In the genomic region with DNA sequence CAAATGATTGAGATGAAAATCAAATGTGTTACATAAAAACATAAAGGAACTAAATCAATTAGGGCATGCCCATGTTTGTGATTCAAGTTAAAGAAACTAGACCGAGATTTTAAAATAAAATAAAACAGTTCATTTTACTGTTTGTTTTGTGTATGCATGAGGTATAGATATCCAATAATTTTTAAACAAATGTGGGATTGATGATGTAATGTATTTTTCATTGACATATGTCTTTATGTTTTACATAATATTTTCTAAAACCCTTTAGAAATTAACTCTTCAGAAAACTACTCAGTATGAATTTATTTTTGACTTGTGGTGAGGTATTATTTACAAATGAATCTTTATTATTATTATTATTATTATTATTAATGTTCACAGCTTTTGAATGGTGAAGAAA, we compare ENCODE assay signal across 2 cellular contexts.
TF ChIP-seq lines count a peak whose summit lies in the region.

No MANE protein-coding gene starts in this region.

TF ChIP-seq in HepG2, 621 proteins besides CTCF, POLR2A, EP300 and RAD21:
- TF ChIP-seq, protein P1, sequence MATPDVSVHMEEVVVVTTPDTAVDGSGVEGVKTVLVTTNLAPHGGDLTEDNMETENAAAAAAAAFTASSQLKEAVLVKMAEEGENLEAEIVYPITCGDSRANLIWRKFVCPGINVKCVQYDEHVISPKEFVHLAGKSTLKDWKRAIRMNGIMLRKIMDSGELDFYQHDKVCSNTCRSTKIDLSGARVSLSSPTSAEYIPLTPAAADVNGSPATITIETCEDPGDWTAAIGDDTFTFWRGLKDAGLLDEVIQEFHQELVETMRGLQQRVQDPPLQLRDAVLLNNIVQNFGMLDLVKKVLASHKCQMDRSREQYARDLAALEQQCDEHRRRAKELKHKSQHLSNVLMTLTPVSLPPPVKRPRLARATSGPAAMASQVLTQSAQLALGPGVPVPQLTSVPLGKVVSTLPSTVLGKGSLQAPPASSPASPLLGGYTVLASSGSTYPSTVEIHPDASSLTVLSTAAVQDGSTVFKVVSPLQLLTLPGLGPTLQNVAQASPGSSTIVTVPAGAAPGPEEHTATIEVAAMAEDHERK (CRISPR knock-in tag; IDR thresholded peaks at IDR 0.05; ENCODE audit: low read depth), result no peak
- TF ChIP-seq ATF7 (IDR thresholded peaks at IDR 0.05), result peak; percentile 64; the same call in 1 of the 2 replicates
- TF ChIP-seq ATF7 (CRISPR knock-in tag; IDR thresholded peaks at IDR 0.05), result no peak
- no peak for TF ChIP-seq ZNF12 (CRISPR knock-in tag; IDR thresholded peaks at IDR 0.05)

TF ChIP-seq in HEK293, 187 proteins besides CTCF, POLR2A, EP300 and RAD21 (continued from another document):
- TF ChIP-seq, protein P2, sequence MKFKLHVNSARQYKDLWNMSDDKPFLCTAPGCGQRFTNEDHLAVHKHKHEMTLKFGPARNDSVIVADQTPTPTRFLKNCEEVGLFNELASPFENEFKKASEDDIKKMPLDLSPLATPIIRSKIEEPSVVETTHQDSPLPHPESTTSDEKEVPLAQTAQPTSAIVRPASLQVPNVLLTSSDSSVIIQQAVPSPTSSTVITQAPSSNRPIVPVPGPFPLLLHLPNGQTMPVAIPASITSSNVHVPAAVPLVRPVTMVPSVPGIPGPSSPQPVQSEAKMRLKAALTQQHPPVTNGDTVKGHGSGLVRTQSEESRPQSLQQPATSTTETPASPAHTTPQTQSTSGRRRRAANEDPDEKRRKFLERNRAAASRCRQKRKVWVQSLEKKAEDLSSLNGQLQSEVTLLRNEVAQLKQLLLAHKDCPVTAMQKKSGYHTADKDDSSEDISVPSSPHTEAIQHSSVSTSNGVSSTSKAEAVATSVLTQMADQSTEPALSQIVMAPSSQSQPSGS (tag by site-specific recombination; IDR thresholded peaks at IDR 0.05; ENCODE audit: low read depth), result peak; percentile 59; the same call in 1 of the 2 replicates
- no peak for TF ChIP-seq ZNF664 (tag by site-specific recombination; IDR thresholded peaks at IDR 0.05)
- TF ChIP-seq, protein P3, sequence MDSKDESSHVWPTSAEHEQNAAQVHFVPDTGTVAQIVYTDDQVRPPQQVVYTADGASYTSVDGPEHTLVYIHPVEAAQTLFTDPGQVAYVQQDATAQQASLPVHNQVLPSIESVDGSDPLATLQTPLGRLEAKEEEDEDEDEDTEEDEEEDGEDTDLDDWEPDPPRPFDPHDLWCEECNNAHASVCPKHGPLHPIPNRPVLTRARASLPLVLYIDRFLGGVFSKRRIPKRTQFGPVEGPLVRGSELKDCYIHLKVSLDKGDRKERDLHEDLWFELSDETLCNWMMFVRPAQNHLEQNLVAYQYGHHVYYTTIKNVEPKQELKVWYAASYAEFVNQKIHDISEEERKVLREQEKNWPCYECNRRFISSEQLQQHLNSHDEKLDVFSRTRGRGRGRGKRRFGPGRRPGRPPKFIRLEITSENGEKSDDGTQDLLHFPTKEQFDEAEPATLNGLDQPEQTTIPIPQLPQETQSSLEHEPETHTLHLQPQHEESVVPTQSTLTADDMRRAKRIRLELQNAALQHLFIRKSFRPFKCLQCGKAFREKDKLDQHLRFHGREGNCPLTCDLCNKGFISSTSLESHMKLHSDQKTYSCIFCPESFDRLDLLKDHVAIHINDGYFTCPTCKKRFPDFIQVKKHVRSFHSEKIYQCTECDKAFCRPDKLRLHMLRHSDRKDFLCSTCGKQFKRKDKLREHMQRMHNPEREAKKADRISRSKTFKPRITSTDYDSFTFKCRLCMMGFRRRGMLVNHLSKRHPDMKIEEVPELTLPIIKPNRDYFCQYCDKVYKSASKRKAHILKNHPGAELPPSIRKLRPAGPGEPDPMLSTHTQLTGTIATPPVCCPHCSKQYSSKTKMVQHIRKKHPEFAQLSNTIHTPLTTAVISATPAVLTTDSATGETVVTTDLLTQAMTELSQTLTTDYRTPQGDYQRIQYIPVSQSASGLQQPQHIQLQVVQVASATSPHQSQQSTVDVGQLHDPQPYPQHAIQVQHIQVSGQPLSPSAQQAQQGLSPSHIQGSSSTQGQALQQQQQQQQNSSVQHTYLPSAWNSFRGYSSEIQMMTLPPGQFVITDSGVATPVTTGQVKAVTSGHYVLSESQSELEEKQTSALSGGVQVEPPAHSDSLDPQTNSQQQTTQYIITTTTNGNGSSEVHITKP (tag by site-specific recombination; IDR thresholded peaks at IDR 0.05), result no peak
